Comparison of ENCODE assay signal across 9 cellular contexts in genomic region chr2:109736177-109736827, GRCh38. TPM values are rescaled to one million over a fixed set of nuclear protein-coding genes. Genes with fewer than 3 reads are reported as not detected.
DNase-seq lines count a peak whose midpoint lies in the region; ATAC-seq and TF ChIP-seq lines count a peak whose summit lies in the region.
"Had no signal": no experiment of that assay in that cellular context is flagged by ENCODE, and none has a peak within 500 bp of the region (broad histone marks: within the 10 kb centered on the region; RNA-seq: fewer than 3 reads in every experiment).

No MANE protein-coding gene starts in this region.

- H3K4me1 Mint-ChIP-seq in activated CD4-positive, alpha-beta memory T cell treated with anti-CD3 and anti-CD28 coated beads for 36 hours (ENCODE audit: low read depth) = no peaks in the 10 kb centered on the region
- no peaks in the 10 kb centered on the region for H3K4me1 Mint-ChIP-seq in stimulated activated naive B cell treated with anti-CD40 and anti-IgM and Interleukin-4, amounts not matched to agents 10 μg/mL and 1 μg/mL and 100 μg/mL, for 72 hours

- H3K27ac Mint-ChIP-seq in activated CD4-positive, alpha-beta memory T cell treated with anti-CD3 and anti-CD28 coated beads for 36 hours = no peak overlapping the region
- H3K27ac Mint-ChIP-seq in stimulated activated naive B cell treated with anti-CD40 and anti-IgM and Interleukin-4, amounts not matched to agents 10 μg/mL and 1 μg/mL and 100 μg/mL, for 72 hours = no peak overlapping the region

- DNase-seq in NCI-H2196 (lab: John Stamatoyannopoulos, UW; ENCODE audit: unreplicated experiment) = peak; percentile 46
- DNase-seq in NCI-H2196 treated with DMSO at 0.1 percent for 48 hours (lab: John Stamatoyannopoulos, UW; ENCODE audit: unreplicated experiment) = no peak
- DNase-seq in NCI-H1092 treated with DMSO at 0.1 percent for 48 hours (lab: John Stamatoyannopoulos, UW) = peak; percentile 7
- DNase-seq in activated CD4-positive, alpha-beta memory T cell treated with anti-CD3 and anti-CD28 coated beads for 36 hours = peak; percentile 27
- no peak for DNase-seq in Right ventricle myocardium superior
- peak in 1 of 2 donors; percentile 32 for DNase-seq in psoas muscle
- no peak for DNase-seq in stimulated activated naive B cell treated with anti-CD40 and anti-IgM and Interleukin-4, amounts not matched to agents 10 μg/mL and 1 μg/mL and 100 μg/mL, for 72 hours

- no peaks in the 10 kb centered on the region for H3K9me3 Mint-ChIP-seq in activated CD4-positive, alpha-beta memory T cell treated with anti-CD3 and anti-CD28 coated beads for 36 hours
- H3K9me3 Mint-ChIP-seq in stimulated activated naive B cell treated with anti-CD40 and anti-IgM and Interleukin-4, amounts not matched to agents 10 μg/mL and 1 μg/mL and 100 μg/mL, for 72 hours = peaks cover 0 to 2% of the 10 kb centered on the region in 2 donors

- no peaks in the 10 kb centered on the region for H3K36me3 Mint-ChIP-seq in activated CD4-positive, alpha-beta memory T cell treated with anti-CD3 and anti-CD28 coated beads for 36 hours
- H3K36me3 Mint-ChIP-seq in stimulated activated naive B cell treated with anti-CD40 and anti-IgM and Interleukin-4, amounts not matched to agents 10 μg/mL and 1 μg/mL and 100 μg/mL, for 72 hours = no peaks in the 10 kb centered on the region

- peaks cover 18% of the 10 kb centered on the region for H3K27me3 Mint-ChIP-seq in activated CD4-positive, alpha-beta memory T cell treated with anti-CD3 and anti-CD28 coated beads for 36 hours
- peaks cover 3 to 28% of the 10 kb centered on the region in 2 donors for H3K27me3 Mint-ChIP-seq in stimulated activated naive B cell treated with anti-CD40 and anti-IgM and Interleukin-4, amounts not matched to agents 10 μg/mL and 1 μg/mL and 100 μg/mL, for 72 hours

- H3K27ac ChIP-seq in psoas muscle = no peak overlapping the region
- H3K27ac ChIP-seq: BLaER1 had no signal

- TF ChIP-seq CTCF in psoas muscle (IDR thresholded peaks at IDR 0.05) = peak; percentile 80

- H3K4me1 ChIP-seq in psoas muscle = peaks cover 4% of the 10 kb centered on the region
- H3K4me1 ChIP-seq: BLaER1 had no signal

- CTCF ChIA-PET in activated CD4-positive, alpha-beta memory T cell treated with anti-CD3 and anti-CD28 coated beads for 36 hours (lab: Charles Lee) = interaction anchor here (0.6 to 2.7 kb wide), 5 partner anchors 128 to 203 kb away, joined by 3 to 33 read pairs (median 3); no protein-coding TSS in a partner anchor

- no peak overlapping the region for H3K4me3 Mint-ChIP-seq in activated CD4-positive, alpha-beta memory T cell treated with anti-CD3 and anti-CD28 coated beads for 36 hours
- H3K4me3 Mint-ChIP-seq in stimulated activated naive B cell treated with anti-CD40 and anti-IgM and Interleukin-4, amounts not matched to agents 10 μg/mL and 1 μg/mL and 100 μg/mL, for 72 hours = no peak overlapping the region

- H3K36me3 ChIP-seq in psoas muscle (ENCODE audit: insufficient read depth in 1 of 2, low read depth in 1 of 2) = no peaks in the 10 kb centered on the region
- H3K36me3 ChIP-seq: BLaER1 had no signal

- no peak overlapping the region for H3K4me3 ChIP-seq in psoas muscle
- H3K4me3 ChIP-seq: BLaER1 had no signal

- POLR2A ChIA-PET in activated CD4-positive, alpha-beta memory T cell treated with anti-CD3 and anti-CD28 coated beads for 36 hours (lab: Charles Lee) = no interaction called here

- intact Hi-C loops in activated CD4-positive, alpha-beta memory T cell treated with anti-CD3 and anti-CD28 coated beads for 36 hours (cut with micrococcal nuclease) = loop anchor here (1.0 kb wide), 1 partner anchor 190 kb away; no protein-coding TSS in a partner anchor
- intact Hi-C loops in Right ventricle myocardium superior (cut with DNase I) (no loop called here), psoas muscle (cut with DNase I) (loop anchor here in 1 of 2 donors (1.0 to 5.0 kb wide), 2 partner anchors 124 to 190 kb away; partner anchors contain the start of genes SEPTIN10 and SOWAHC)

- no peaks in the 10 kb centered on the region for H3K9me3 ChIP-seq in psoas muscle
- H3K9me3 ChIP-seq: BLaER1 had no signal

- no peaks in the 10 kb centered on the region for H3K27me3 ChIP-seq in psoas muscle (ENCODE audit: insufficient read depth in 3 of 3, low read length in 2 of 3)
- H3K27me3 ChIP-seq: BLaER1 had no signal

- peak; percentile 86 for ATAC-seq in Right ventricle myocardium superior (ENCODE audit: poor library complexity)
- peak; percentile 58 to 83 (median 68) for ATAC-seq in psoas muscle
- no peak for ATAC-seq in GM18498 (IDR thresholded peaks at IDR 0.05; ENCODE audit: unreplicated experiment)
- no peak for ATAC-seq in stimulated activated naive B cell treated with anti-CD40 and anti-IgM and Interleukin-4, amounts not matched to agents 10 μg/mL and 1 μg/mL and 100 μg/mL, for 72 hours (replicated peaks)

- 48 to 54% (median 51%) methylated on average over 15 of the region's 15 CpGs for WGBS in psoas muscle, 3 donors

RNA-seq across cellular contexts. Expression of gene RGPD5, which starts 57.8 kb away (rescaled TPM):
- total RNA-seq in activated CD4-positive, alpha-beta memory T cell treated with anti-CD3 and anti-CD28 coated beads for 36 hours = 10 to 100 TPM; 35.1 to 38.6 TPM
- total RNA-seq in Right ventricle myocardium superior = 35.9 TPM
- total RNA-seq in psoas muscle = 10 to 100 TPM; 22.0 to 64.9 (median 36.8) TPM
- polyA plus RNA-seq in psoas muscle = 10 to 100 TPM in 1 of 3 donors, 1 to 10 TPM in 2; 3.3 to 11.0 (median 3.9) TPM

Comparison
In these comparisons a context has a peak if more than half of its experiments do, and no peak if none do; other contexts are left out.
1. DNase-seq: peak in NCI-H2196 (single experiment), NCI-H1092 treated with DMSO at 0.1 percent for 48 hours (single experiment) and activated CD4-positive, alpha-beta memory T cell treated with anti-CD3 and anti-CD28 coated beads for 36 hours (single experiment); none in NCI-H2196 treated with DMSO at 0.1 percent for 48 hours (single experiment), Right ventricle myocardium superior (single experiment) and stimulated activated naive B cell treated with anti-CD40 and anti-IgM and Interleukin-4, amounts not matched to agents 10 μg/mL and 1 μg/mL and 100 μg/mL, for 72 hours (single experiment).
2. ATAC-seq: peak in Right ventricle myocardium superior (single experiment) and psoas muscle (4 of 4); none in GM18498 (single experiment) and stimulated activated naive B cell treated with anti-CD40 and anti-IgM and Interleukin-4, amounts not matched to agents 10 μg/mL and 1 μg/mL and 100 μg/mL, for 72 hours (0 of 2).